In the genomic region with DNA sequence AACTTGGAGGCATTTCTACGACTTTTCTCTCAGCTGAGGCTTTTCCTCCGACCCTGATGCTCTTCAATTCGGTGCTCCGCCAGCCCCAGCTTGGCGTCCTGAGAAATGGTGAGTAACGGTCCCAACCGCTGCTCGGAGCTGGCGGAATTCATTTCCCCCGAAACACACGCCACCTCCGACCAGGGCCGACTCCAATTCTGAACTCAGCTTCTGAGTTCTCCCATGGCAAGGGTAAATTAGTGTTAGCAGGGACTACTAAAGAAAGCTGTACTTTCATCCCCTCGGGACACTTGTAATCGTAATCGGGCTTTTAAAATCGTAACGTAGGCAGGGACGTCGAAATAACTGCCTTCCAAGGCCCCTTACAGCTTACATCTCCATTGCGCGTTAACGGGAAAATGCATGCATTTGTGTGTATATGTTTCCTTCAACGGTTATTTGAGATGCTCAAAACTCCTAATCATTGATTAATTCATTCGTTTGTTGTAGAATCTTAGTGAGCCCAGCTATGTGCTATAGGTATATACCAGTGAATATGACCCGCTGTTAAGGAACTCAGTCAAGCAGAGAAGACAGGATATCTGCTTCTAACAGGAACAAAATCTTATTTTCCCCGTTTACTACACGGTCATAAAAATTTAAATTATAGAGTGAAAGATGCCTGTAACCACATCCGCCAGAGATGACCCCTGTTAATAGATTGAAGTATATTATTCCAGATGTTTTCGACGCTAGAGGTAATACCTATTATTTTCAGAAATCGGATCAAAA, we compare ENCODE assay signal across 8 cellular contexts. TPM values are rescaled to one million over a fixed set of nuclear protein-coding genes. Genes with fewer than 3 reads are reported as not detected.
DNase-seq lines count a peak whose midpoint lies in the region; ATAC-seq and TF ChIP-seq lines count a peak whose summit lies in the region.

No MANE protein-coding gene starts in this region.

- ATAC-seq in CD4-positive, alpha-beta T cell (ENCODE audit: poor library complexity) = no peak
- ATAC-seq in GM19043 (IDR thresholded peaks at IDR 0.05; ENCODE audit: low read depth, unreplicated experiment) (peak; percentile 5), HG03196 (IDR thresholded peaks at IDR 0.05; ENCODE audit: unreplicated experiment) (peak; percentile 20), upper lobe of right lung (no peak)

- peak overlapping the region in 1 of 2 donors; percentile 8 for H3K9ac ChIP-seq in liver (ENCODE audit: low read depth in 1 of 2, low read length in 2 of 2)

- H3K36me3 ChIP-seq in liver (ENCODE audit: control insufficient read depth in 4 of 4, insufficient read depth in 3 of 4, low read depth in 1 of 4, low read length in 3 of 4) (no peaks in the 10 kb centered on the region), upper lobe of right lung (no peaks in the 10 kb centered on the region)

- H3K4me1 Mint-ChIP-seq in CD4-positive, alpha-beta T cell (ENCODE audit: low read depth) = peaks cover 68% of the 10 kb centered on the region
- H3K4me1 Mint-ChIP-seq in activated T-helper 2 cell treated with anti-CD3 and anti-CD28 coated beads, Interferon-gamma antibody, Interleukin-2, Interleukin-4, amounts not matched to agents 10 μg/mL and 5 μg/mL and 100 μg/mL, durations not matched to agents 14 hours and 24 hours and 36 hours (ENCODE audit: low read depth) = peaks cover 58% of the 10 kb centered on the region

- peak in 1 of 10 experiments; percentile 3 for DNase-seq in CD4-positive, alpha-beta T cell
- no peak for DNase-seq in activated T-helper 2 cell treated with anti-CD3 and anti-CD28 coated beads, Interferon-gamma antibody, Interleukin-2, Interleukin-4, amounts not matched to agents 10 μg/mL and 5 μg/mL and 100 μg/mL, durations not matched to agents 14 hours and 24 hours and 36 hours (ENCODE audit: low spot score)
- DNase-seq in upper lobe of right lung (no peak), D341Med (ENCODE audit: low spot score) (no peak), NCI-H1092 treated with DMSO at 0.1 percent for 48 hours (lab: John Stamatoyannopoulos, UW) (no peak)

- peaks cover 16% of the 10 kb centered on the region for H3K36me3 Mint-ChIP-seq in CD4-positive, alpha-beta T cell (ENCODE audit: low read depth)
- peaks cover 53% of the 10 kb centered on the region for H3K36me3 Mint-ChIP-seq in activated T-helper 2 cell treated with anti-CD3 and anti-CD28 coated beads, Interferon-gamma antibody, Interleukin-2, Interleukin-4, amounts not matched to agents 10 μg/mL and 5 μg/mL and 100 μg/mL, durations not matched to agents 14 hours and 24 hours and 36 hours (ENCODE audit: low read depth)

- H3K4me1 ChIP-seq in liver (ENCODE audit: control insufficient read depth in 4 of 4, insufficient read depth in 4 of 4, low read length in 3 of 4) = peaks cover 4 to 27% (median 13%) of the 10 kb centered on the region in 4 donors
- H3K4me1 ChIP-seq in upper lobe of right lung = peaks cover 14% of the 10 kb centered on the region

- no peak for TF ChIP-seq RAD21 in liver (IDR thresholded peaks at IDR 0.05)

- 2% methylated on average over 32 of the region's 32 CpGs for WGBS in liver

- peak overlapping the region; percentile 41 to 72 (median 54) for H3K4me3 ChIP-seq in liver (ENCODE audit: low read depth in 1 of 3, low read length in 3 of 3)
- H3K4me3 ChIP-seq in upper lobe of right lung = peak overlapping the region; percentile 68

- POLR2A ChIA-PET in CD4-positive, alpha-beta T cell (lab: Charles Lee) = interaction anchor here (0.7 to 2.6 kb wide), 19 partner anchors 11 to 822 kb away, joined by 3 to 50 read pairs (median 5); partner anchors contain the start of genes FLVCR1, NEK2, NENF and PACC1

- H3K27ac ChIP-seq in CD4-positive, alpha-beta T cell (ENCODE audit: low read depth, low read length) = peak overlapping the region; percentile 55
- H3K27ac ChIP-seq in liver (ENCODE audit: low read depth in 1 of 2, low read length in 2 of 2) (no peak overlapping the region), upper lobe of right lung (peak overlapping the region; percentile 3)

- H3K27me3 Mint-ChIP-seq in CD4-positive, alpha-beta T cell = no peaks in the 10 kb centered on the region
- H3K27me3 Mint-ChIP-seq in activated T-helper 2 cell treated with anti-CD3 and anti-CD28 coated beads, Interferon-gamma antibody, Interleukin-2, Interleukin-4, amounts not matched to agents 10 μg/mL and 5 μg/mL and 100 μg/mL, durations not matched to agents 14 hours and 24 hours and 36 hours (ENCODE audit: low read depth) = no peaks in the 10 kb centered on the region

- H3K4me3 Mint-ChIP-seq in CD4-positive, alpha-beta T cell = peak overlapping the region; percentile 95
- peak overlapping the region; percentile 95 for H3K4me3 Mint-ChIP-seq in activated T-helper 2 cell treated with anti-CD3 and anti-CD28 coated beads, Interferon-gamma antibody, Interleukin-2, Interleukin-4, amounts not matched to agents 10 μg/mL and 5 μg/mL and 100 μg/mL, durations not matched to agents 14 hours and 24 hours and 36 hours (ENCODE audit: low read depth)

- no peaks in the 10 kb centered on the region for H3K27me3 ChIP-seq in CD4-positive, alpha-beta T cell (ENCODE audit: control insufficient read depth, insufficient read depth, low read length)
- H3K27me3 ChIP-seq in liver (ENCODE audit: control insufficient read depth in 4 of 4, insufficient read depth in 4 of 4, low read length in 3 of 4) = no peaks in the 10 kb centered on the region
- H3K27me3 ChIP-seq in upper lobe of right lung = no peaks in the 10 kb centered on the region

- CTCF ChIA-PET in CD4-positive, alpha-beta T cell (lab: Charles Lee) = interaction anchor here (0.9 to 3.8 kb wide), 15 partner anchors 7 to 420 kb away, joined by 3 to 21 read pairs (median 5); partner anchors contain the start of gene PPP2R5A

- intact Hi-C loops in CD4-positive, alpha-beta T cell (cut with DNase I, micrococcal nuclease) = loop anchor here (1.0 to 5.0 kb wide), 7 partner anchors 249 to 981 kb away; partner anchors contain the start of genes PPP2R5A (in 2 of the 2), ANGEL2 (in 1 of the 2) and PACC1 (in 1 of the 2)
- intact Hi-C loops in activated T-helper 2 cell treated with anti-CD3 and anti-CD28 coated beads, Interferon-gamma antibody, Interleukin-2, Interleukin-4, amounts not matched to agents 10 μg/mL and 5 μg/mL and 100 μg/mL, durations not matched to agents 14 hours and 24 hours and 36 hours (cut with micrococcal nuclease) = loop anchor here (1.0 to 2.0 kb wide), 8 partner anchors 24 to 531 kb away; partner anchors contain the start of genes PPP2R5A and SLC30A1
- intact Hi-C loops in upper lobe of right lung (cut with DNase I) = no loop called here

- no peaks in the 10 kb centered on the region for H3K9me3 ChIP-seq in CD4-positive, alpha-beta T cell (ENCODE audit: control insufficient read depth, low read length)
- no peaks in the 10 kb centered on the region for H3K9me3 ChIP-seq in liver (ENCODE audit: control insufficient read depth in 4 of 4, low read length in 3 of 4)
- H3K9me3 ChIP-seq in upper lobe of right lung = no peaks in the 10 kb centered on the region

- H3K9me3 Mint-ChIP-seq in CD4-positive, alpha-beta T cell = no peaks in the 10 kb centered on the region
- no peaks in the 10 kb centered on the region for H3K9me3 Mint-ChIP-seq in activated T-helper 2 cell treated with anti-CD3 and anti-CD28 coated beads, Interferon-gamma antibody, Interleukin-2, Interleukin-4, amounts not matched to agents 10 μg/mL and 5 μg/mL and 100 μg/mL, durations not matched to agents 14 hours and 24 hours and 36 hours

- H3K27ac Mint-ChIP-seq in CD4-positive, alpha-beta T cell = peak overlapping the region; percentile 95
- H3K27ac Mint-ChIP-seq in activated T-helper 2 cell treated with anti-CD3 and anti-CD28 coated beads, Interferon-gamma antibody, Interleukin-2, Interleukin-4, amounts not matched to agents 10 μg/mL and 5 μg/mL and 100 μg/mL, durations not matched to agents 14 hours and 24 hours and 36 hours = peak overlapping the region; percentile 85

- no peak for TF ChIP-seq CTCF in CD4-positive, alpha-beta T cell (IDR thresholded peaks at IDR 0.05)
- TF ChIP-seq CTCF in liver (IDR thresholded peaks at IDR 0.05; ENCODE audit: low read depth, low read length, missing input control) = no peak
- TF ChIP-seq CTCF in upper lobe of right lung (IDR thresholded peaks at IDR 0.05) = no peak

TF ChIP-seq in liver, 16 proteins besides CTCF, POLR2A, EP300 and RAD21:
- TF ChIP-seq SP1 (IDR thresholded peaks at IDR 0.05) = no peak
- TF ChIP-seq NR2F2 (IDR thresholded peaks at IDR 0.05) = no peak
- TF ChIP-seq GABPA (IDR thresholded peaks at IDR 0.05 in 1 of 2, conservative IDR thresholded peaks at IDR 0.05 in 1 of 2) = no peak
- TF ChIP-seq ZBTB33 (IDR thresholded peaks at IDR 0.05) = no peak
- TF ChIP-seq HNF4G (IDR thresholded peaks at IDR 0.05) = no peak

RNA-seq across cellular contexts. Expression of gene DTL, which starts 0.5 kb away (rescaled TPM):
- total RNA-seq in CD4-positive, alpha-beta T cell = under 1 TPM; 0.49 to 0.64 TPM
- 73.9 and 77.0 TPM in 2 replicates for total RNA-seq in activated T-helper 2 cell treated with anti-CD3 and anti-CD28 coated beads, Interferon-gamma antibody, Interleukin-2, Interleukin-4, amounts not matched to agents 10 μg/mL and 5 μg/mL and 100 μg/mL, durations not matched to agents 14 hours and 24 hours and 36 hours
- total RNA-seq in liver = 10 to 100 TPM in 1 of 2 donors, under 1 TPM in 1; 0.17 to 17.9 TPM
- polyA plus RNA-seq in liver = 1 to 10 TPM in 1 of 2 donors, under 1 TPM in 1; 0.33 to 1.1 TPM
- total RNA-seq in upper lobe of right lung = 1.7 TPM

RNA-seq across cellular contexts. Expression of gene INTS7, which starts 0.7 kb away (rescaled TPM):
- total RNA-seq in CD4-positive, alpha-beta T cell = 1 to 10 TPM; 2.9 to 3.2 TPM
- 33.3 and 33.8 TPM in 2 replicates for total RNA-seq in activated T-helper 2 cell treated with anti-CD3 and anti-CD28 coated beads, Interferon-gamma antibody, Interleukin-2, Interleukin-4, amounts not matched to agents 10 μg/mL and 5 μg/mL and 100 μg/mL, durations not matched to agents 14 hours and 24 hours and 36 hours
- total RNA-seq in liver (10 to 100 TPM; 12.9 to 14.4 TPM), upper lobe of right lung (15.9 TPM)
- 1 to 10 TPM; 3.9 to 7.5 TPM for polyA plus RNA-seq in liver

Comparison
In these comparisons a context has a peak if more than half of its experiments do, and no peak if none do; other contexts are left out.
1. ATAC-seq: peak in GM19043 (single experiment) and HG03196 (single experiment); none in CD4-positive, alpha-beta T cell (single experiment) and upper lobe of right lung (single experiment).
2. H3K27ac ChIP-seq: peak in CD4-positive, alpha-beta T cell (single experiment) and upper lobe of right lung (single experiment); none in liver (0 of 2).